23 cellular contexts compared by ENCODE assay signal in the genomic region with DNA sequence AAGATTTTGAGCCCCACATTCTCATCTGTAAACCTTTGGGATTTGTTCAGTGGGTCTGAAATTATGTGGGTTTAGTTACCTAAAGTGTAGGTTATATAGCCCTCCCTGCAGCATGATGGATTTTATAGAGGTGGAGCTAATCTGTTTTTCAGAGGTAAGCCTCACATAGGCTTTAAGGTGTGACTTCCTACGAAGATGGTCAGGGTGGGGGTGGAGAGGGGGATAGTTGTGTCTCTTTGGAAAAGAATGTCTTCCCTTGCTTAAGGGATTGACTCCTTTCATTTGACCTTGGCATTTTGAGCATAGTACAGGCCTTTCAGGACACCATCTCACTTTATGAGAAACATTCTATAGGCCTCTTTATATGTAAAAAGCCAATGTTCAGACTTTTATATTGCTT. TPM values are rescaled to one million over a fixed set of nuclear protein-coding genes. Genes with fewer than 3 reads are reported as not detected.
DNase-seq lines count a peak whose midpoint lies in the region; ATAC-seq and TF ChIP-seq lines count a peak whose summit lies in the region.
"Had no signal": no experiment of that assay in that cellular context is flagged by ENCODE, and none has a peak within 500 bp of the region (broad histone marks: within the 10 kb centered on the region; RNA-seq: fewer than 3 reads in every experiment).

No MANE protein-coding gene starts in this region.

- H3K9me3 ChIP-seq in lower lobe of right lung (no peaks in the 10 kb centered on the region), suprapubic skin (no peaks in the 10 kb centered on the region)
- H3K9me3 ChIP-seq in CD4-positive, alpha-beta memory T cell (ENCODE audit: control insufficient read depth in 1 of 2, low read length in 2 of 2) = no peaks in the 10 kb centered on the region
- H3K9me3 ChIP-seq: pancreas, testis had no signal

- H3K27me3 ChIP-seq in lower lobe of right lung (ENCODE audit: low read depth) (peaks cover 15% of the 10 kb centered on the region), suprapubic skin (no peaks in the 10 kb centered on the region)
- H3K27me3 ChIP-seq in CD4-positive, alpha-beta memory T cell (ENCODE audit: insufficient read depth, low read length) = no peaks in the 10 kb centered on the region
- H3K27me3 ChIP-seq: pancreas, testis had no signal

- H3K4me1 Mint-ChIP-seq in CD4-positive, alpha-beta memory T cell = peaks cover 6 to 21% (median 10%) of the 10 kb centered on the region in 4 donors
- H3K4me1 Mint-ChIP-seq in stimulated activated memory B cell treated with anti-CD40 and anti-IgM and Interleukin-4, amounts not matched to agents 10 μg/mL and 1 μg/mL and 100 μg/mL, for 72 hours = peaks cover 12% of the 10 kb centered on the region
- peaks cover 17% of the 10 kb centered on the region for H3K4me1 Mint-ChIP-seq in activated T-cell treated with anti-CD3 and anti-CD28 coated beads, Interleukin-2, amount 50 U/mL, for 72 hours (ENCODE audit: low read depth)

- WGBS in suprapubic skin = 67% methylated on average over 1 of the region's 1 CpG

- intact Hi-C loops in lower lobe of right lung (cut with DNase I) = no loop called here
- intact Hi-C loops in CD4-positive, alpha-beta memory T cell (cut with micrococcal nuclease) = no loop called here

- no peak overlapping the region for H3K27ac Mint-ChIP-seq in CD4-positive, alpha-beta memory T cell
- H3K27ac Mint-ChIP-seq in stimulated activated memory B cell treated with anti-CD40 and anti-IgM and Interleukin-4, amounts not matched to agents 10 μg/mL and 1 μg/mL and 100 μg/mL, for 72 hours = no peak overlapping the region
- H3K27ac Mint-ChIP-seq in activated T-cell treated with anti-CD3 and anti-CD28 coated beads, Interleukin-2, amount 50 U/mL, for 72 hours = no peak overlapping the region
- H3K27ac Mint-ChIP-seq: activated CD4-positive, alpha-beta memory T cell treated with anti-CD3 and anti-CD28 coated beads, Interleukin-2, amount 10 ng/mL, durations not matched to agents 7 days and 5 days; CD8-positive, alpha-beta memory T cell had no signal

- peak overlapping the region; percentile 10 for H3K27ac ChIP-seq in cingulate gyrus (ENCODE audit: low read depth, low read length)
- no peak overlapping the region for H3K27ac ChIP-seq in lower lobe of right lung
- no peak overlapping the region for H3K27ac ChIP-seq in suprapubic skin
- H3K27ac ChIP-seq in CD4-positive, alpha-beta memory T cell (ENCODE audit: low read depth, low read length) = no peak overlapping the region
- H3K27ac ChIP-seq: KMS-11, pancreas, testis had no signal

- TF ChIP-seq CTCF in HFF-Myc (IDR thresholded peaks at IDR 0.05; ENCODE audit: low read depth, low read length, missing control alignments) = no peak
- TF ChIP-seq CTCF in lower lobe of right lung (IDR thresholded peaks at IDR 0.05) = no peak
- no peak for TF ChIP-seq CTCF in suprapubic skin (IDR thresholded peaks at IDR 0.05)

- no peak overlapping the region for H3K4me3 Mint-ChIP-seq in CD4-positive, alpha-beta memory T cell
- no peak overlapping the region for H3K4me3 Mint-ChIP-seq in stimulated activated memory B cell treated with anti-CD40 and anti-IgM and Interleukin-4, amounts not matched to agents 10 μg/mL and 1 μg/mL and 100 μg/mL, for 72 hours
- H3K4me3 Mint-ChIP-seq in activated T-cell treated with anti-CD3 and anti-CD28 coated beads, Interleukin-2, amount 50 U/mL, for 72 hours = no peak overlapping the region
- H3K4me3 Mint-ChIP-seq: activated CD4-positive, alpha-beta memory T cell treated with anti-CD3 and anti-CD28 coated beads, Interleukin-2, amount 10 ng/mL, durations not matched to agents 7 days and 5 days; CD8-positive, alpha-beta memory T cell had no signal

- H3K36me3 Mint-ChIP-seq in CD4-positive, alpha-beta memory T cell = no peaks in the 10 kb centered on the region
- H3K36me3 Mint-ChIP-seq in stimulated activated memory B cell treated with anti-CD40 and anti-IgM and Interleukin-4, amounts not matched to agents 10 μg/mL and 1 μg/mL and 100 μg/mL, for 72 hours = no peaks in the 10 kb centered on the region
- H3K36me3 Mint-ChIP-seq in activated T-cell treated with anti-CD3 and anti-CD28 coated beads, Interleukin-2, amount 50 U/mL, for 72 hours (ENCODE audit: insufficient read depth in 2 of 2) = peaks cover 0 to 1% of the 10 kb centered on the region in 2 donors

- peaks cover 61% of the 10 kb centered on the region for H3K4me1 ChIP-seq in lower lobe of right lung
- H3K4me1 ChIP-seq in suprapubic skin = peaks cover 68% of the 10 kb centered on the region
- peaks cover 12% of the 10 kb centered on the region for H3K4me1 ChIP-seq in CD4-positive, alpha-beta memory T cell (ENCODE audit: insufficient read depth, low read length)

- TF ChIP-seq POLR2A in suprapubic skin (IDR thresholded peaks at IDR 0.05) = no peak

- POLR2A ChIA-PET in CD4-positive, alpha-beta memory T cell (lab: Charles Lee; ENCODE audit: partially characterized antibody) = interaction anchor here (0.7 kb wide), 1 partner anchor 277 kb away, joined by 3 read pairs; no protein-coding TSS in a partner anchor

- H3K36me3 ChIP-seq in lower lobe of right lung (no peaks in the 10 kb centered on the region), suprapubic skin (no peaks in the 10 kb centered on the region)
- no peaks in the 10 kb centered on the region for H3K36me3 ChIP-seq in CD4-positive, alpha-beta memory T cell (ENCODE audit: insufficient read depth, low read length)
- H3K36me3 ChIP-seq: pancreas had no signal

- no peak for TF ChIP-seq EP300 in suprapubic skin (IDR thresholded peaks at IDR 0.05)

- no peak for DNase-seq in HFF-Myc (ENCODE audit: extremely low read depth, low read depth)
- no peak for DNase-seq in lower lobe of right lung
- no peak for DNase-seq in suprapubic skin (ENCODE audit: low spot score in 2 of 2)
- DNase-seq in CD4-positive, alpha-beta memory T cell = no peak
- DNase-seq in activated T-cell treated with anti-CD3 and anti-CD28 coated beads, Interleukin-2, amount 50 U/mL, for 72 hours = no peak
- DNase-seq: activated CD4-positive, alpha-beta memory T cell treated with anti-CD3 and anti-CD28 coated beads, Interleukin-2, amount 10 ng/mL, durations not matched to agents 7 days and 5 days; activated T-cell treated with anti-CD3 and anti-CD28 coated beads for 4 hours; caudate nucleus; CD8-positive, alpha-beta memory T cell; dorsolateral prefrontal cortex; hypothalamus; NCI-H1694 treated with DMSO at 0.1 percent for 48 hours; NCI-H226; NK-92 treated with Interleukin-12 subunit alpha and Interleukin-12 subunit beta, amount 100 ng/mL, for 24 hours; pancreas; T-helper 2 cell; testis had no signal

- H3K4me3 ChIP-seq in HFF-Myc (replicated peaks; ENCODE audit: low read depth, low read length) (peak overlapping the region; percentile 70), lower lobe of right lung (peak overlapping the region; percentile 69), suprapubic skin (peak overlapping the region; percentile 90)
- no peak overlapping the region for H3K4me3 ChIP-seq in CD4-positive, alpha-beta memory T cell (ENCODE audit: low read length in 2 of 2)
- H3K4me3 ChIP-seq: GM12878, pancreas, testis had no signal

- peaks cover 0 to 2% (median 0%) of the 10 kb centered on the region in 8 donors for H3K9me3 Mint-ChIP-seq in CD4-positive, alpha-beta memory T cell
- H3K9me3 Mint-ChIP-seq in stimulated activated memory B cell treated with anti-CD40 and anti-IgM and Interleukin-4, amounts not matched to agents 10 μg/mL and 1 μg/mL and 100 μg/mL, for 72 hours = no peaks in the 10 kb centered on the region
- H3K9me3 Mint-ChIP-seq in activated T-cell treated with anti-CD3 and anti-CD28 coated beads, Interleukin-2, amount 50 U/mL, for 72 hours = no peaks in the 10 kb centered on the region
- H3K9me3 Mint-ChIP-seq: activated CD4-positive, alpha-beta memory T cell treated with anti-CD3 and anti-CD28 coated beads, Interleukin-2, amount 10 ng/mL, durations not matched to agents 7 days and 5 days; CD8-positive, alpha-beta memory T cell had no signal

- peaks cover 33 to 41% of the 10 kb centered on the region in 2 donors for H3K27me3 Mint-ChIP-seq in CD4-positive, alpha-beta memory T cell
- H3K27me3 Mint-ChIP-seq in stimulated activated memory B cell treated with anti-CD40 and anti-IgM and Interleukin-4, amounts not matched to agents 10 μg/mL and 1 μg/mL and 100 μg/mL, for 72 hours = peaks cover 48% of the 10 kb centered on the region
- peaks cover 30% of the 10 kb centered on the region for H3K27me3 Mint-ChIP-seq in activated T-cell treated with anti-CD3 and anti-CD28 coated beads, Interleukin-2, amount 50 U/mL, for 72 hours (ENCODE audit: low read depth)

- ATAC-seq in lower lobe of right lung = no peak
- ATAC-seq in stimulated activated memory B cell treated with anti-CD40 and anti-IgM and Interleukin-4, amounts not matched to agents 10 μg/mL and 1 μg/mL and 100 μg/mL, for 72 hours = no peak
- ATAC-seq in activated T-cell treated with anti-CD3 and anti-CD28 coated beads, Interleukin-2, amount 50 U/mL, for 72 hours (replicated peaks in 1 of 2) = no peak
- ATAC-seq: GM12878, left lobe of liver, pancreas, sciatic nerve had no signal

- CTCF ChIA-PET in CD4-positive, alpha-beta memory T cell (lab: Charles Lee; ENCODE audit: partially characterized antibody) = no interaction called here

RNA-seq across cellular contexts. Expression of a gene that starts 3.4 kb away (rescaled TPM):
- total RNA-seq in lower lobe of right lung = 32.0 TPM
- 10 to 100 TPM in 3 of 4 donors, 1 to 10 TPM in 1; 6.9 to 14.7 (median 11.6) TPM for total RNA-seq in suprapubic skin
- total RNA-seq in CD4-positive, alpha-beta memory T cell = under 1 TPM; 0.11 to 0.17 TPM
- polyA plus RNA-seq in CD4-positive, alpha-beta memory T cell = not detected
- total RNA-seq in activated T-cell treated with anti-CD3 and anti-CD28 coated beads, Interleukin-2, amount 50 U/mL, for 72 hours = 1 to 10 TPM; 1.6 to 3.7 TPM
- polyA plus RNA-seq: CD8-positive, alpha-beta memory T cell; GM12878 had no signal

Comparison
In these comparisons a context has a peak if more than half of its experiments do, and no peak if none do; other contexts are left out.
1. H3K4me3 ChIP-seq: peak in HFF-Myc (single experiment), lower lobe of right lung (single experiment) and suprapubic skin (single experiment); none in CD4-positive, alpha-beta memory T cell (0 of 2).